Comparison of ENCODE assay signal across 8 cellular contexts in the genomic region with DNA sequence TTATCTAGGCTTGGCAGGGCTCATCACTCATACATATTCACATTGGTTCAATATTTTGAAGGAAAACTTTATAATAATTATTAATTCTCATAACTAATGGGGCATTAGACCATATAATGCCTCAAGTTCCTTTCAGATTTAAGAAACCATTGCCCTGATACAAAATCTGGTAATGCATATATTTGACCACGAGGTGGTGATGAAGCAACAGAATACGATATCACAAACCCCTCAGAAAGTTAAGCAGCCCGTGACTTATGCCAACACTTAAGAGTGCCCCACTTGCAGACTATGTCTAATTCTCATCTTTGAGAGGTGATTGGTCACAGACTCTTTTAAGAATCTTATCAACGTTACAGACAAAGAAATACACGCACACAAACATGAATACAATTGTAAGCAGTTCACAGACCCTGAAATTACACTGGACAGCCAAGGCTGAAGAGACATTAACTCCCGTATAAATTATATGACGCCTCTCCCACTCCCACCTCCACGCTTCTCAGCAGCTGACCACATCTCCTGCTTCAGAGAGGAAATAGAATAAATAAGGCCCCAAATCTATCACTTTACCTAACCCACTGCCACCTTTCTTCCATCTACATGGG. TPM values are rescaled to one million over a fixed set of nuclear protein-coding genes. Genes with fewer than 3 reads are reported as not detected.
DNase-seq lines count a peak whose midpoint lies in the region; TF ChIP-seq lines count a peak whose summit lies in the region.

No MANE protein-coding gene starts in this region.

- POLR2A ChIA-PET in GM10248 (lab: Yijun Ruan, JAX) (no interaction called here), HEK293T (lab: Yijun Ruan, JAX) (no interaction called here)

- in situ Hi-C loops in ACHN (cut with HindIII; ENCODE audit: low pct_ligation_motif_present, low pct_unique_long_range_greater_than_20kb, low sequenced_read_pairs): no loop called here

- DNase-seq in ACHN (peak; percentile 80), GM10248 (ENCODE audit: extremely low spot score) (peak; percentile 41), HEK293T (ENCODE audit: extremely low spot score) (peak; percentile 54), NAMALWA (ENCODE audit: low spot score) (peak; percentile 78), SKM-1 (lab: John Stamatoyannopoulos, UW; ENCODE audit: unreplicated experiment) (peak; percentile 75), dermis microvascular lymphatic vessel endothelial cell (ENCODE audit: low read depth in 2 of 2) (peak; percentile 47 to 75), medulla oblongata (ENCODE audit: extremely low spot score) (peak; percentile 88), NCI-H128 (lab: John Stamatoyannopoulos, UW; ENCODE audit: unreplicated experiment) (no peak)

- TF ChIP-seq CTCF in GM10248 (IDR thresholded peaks at IDR 0.05; ENCODE audit: control extremely low read depth, extremely low read depth, low read depth, missing control alignments): peak; percentile 67

- CTCF ChIA-PET in GM10248 (lab: Yijun Ruan, JAX) (no interaction called here), HEK293T (lab: Yijun Ruan, JAX) (interaction anchor here (0.7 kb wide), 1 partner anchor 111 kb away, joined by 3 read pairs; no protein-coding TSS in a partner anchor)

TF ChIP-seq in HEK293T, 16 proteins besides CTCF, POLR2A, EP300 and RAD21:
- no peak for TF ChIP-seq CTBP1 (IDR thresholded peaks at IDR 0.05; ENCODE audit: borderline replicate concordance)
- TF ChIP-seq FOXA1 (IDR thresholded peaks at IDR 0.05): no peak
- TF ChIP-seq L3MBTL2 (conservative IDR thresholded peaks at IDR 0.05): no peak
- no peak for TF ChIP-seq FOXM1 (IDR thresholded peaks at IDR 0.05; ENCODE audit: borderline replicate concordance)
- TF ChIP-seq BHLHE40 (IDR thresholded peaks at IDR 0.05; ENCODE audit: borderline replicate concordance): no peak
- TF ChIP-seq ARNT (IDR thresholded peaks at IDR 0.05): no peak
- no peak for TF ChIP-seq ELF4 (IDR thresholded peaks at IDR 0.05)
- TF ChIP-seq LEF1 (IDR thresholded peaks at IDR 0.05; ENCODE audit: borderline replicate concordance): no peak
- no peak for TF ChIP-seq FOXK2 (IDR thresholded peaks at IDR 0.05)
- no peak for TF ChIP-seq HDGF (IDR thresholded peaks at IDR 0.05; ENCODE audit: borderline replicate concordance)
- no peak for TF ChIP-seq ZNF384 (IDR thresholded peaks at IDR 0.05)
- TF ChIP-seq TARDBP (IDR thresholded peaks at IDR 0.05): no peak
- TF ChIP-seq SP1 (IDR thresholded peaks at IDR 0.05): no peak
- TF ChIP-seq SUZ12 (IDR thresholded peaks at IDR 0.05): no peak
- TF ChIP-seq, protein P1, sequence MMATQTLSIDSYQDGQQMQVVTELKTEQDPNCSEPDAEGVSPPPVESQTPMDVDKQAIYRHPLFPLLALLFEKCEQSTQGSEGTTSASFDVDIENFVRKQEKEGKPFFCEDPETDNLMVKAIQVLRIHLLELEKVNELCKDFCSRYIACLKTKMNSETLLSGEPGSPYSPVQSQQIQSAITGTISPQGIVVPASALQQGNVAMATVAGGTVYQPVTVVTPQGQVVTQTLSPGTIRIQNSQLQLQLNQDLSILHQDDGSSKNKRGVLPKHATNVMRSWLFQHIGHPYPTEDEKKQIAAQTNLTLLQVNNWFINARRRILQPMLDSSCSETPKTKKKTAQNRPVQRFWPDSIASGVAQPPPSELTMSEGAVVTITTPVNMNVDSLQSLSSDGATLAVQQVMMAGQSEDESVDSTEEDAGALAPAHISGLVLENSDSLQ (IDR thresholded peaks at IDR 0.05): no peak
- no peak for TF ChIP-seq NFRKB (IDR thresholded peaks at IDR 0.05)

RNA-seq across cellular contexts. Expression of a gene that starts 20.7 kb away (rescaled TPM):
- under 0.01 TPM in 2 replicates for total RNA-seq in dermis microvascular lymphatic vessel endothelial cell

RNA-seq across cellular contexts. Expression of a gene that starts 36.6 kb away (rescaled TPM):
- 66.8 and 74.2 TPM in 2 replicates for total RNA-seq in dermis microvascular lymphatic vessel endothelial cell
